ENCODE assay signal across 8 cellular contexts in genomic region chr15:74906450-74907276, GRCh38. TPM values are rescaled to one million over a fixed set of nuclear protein-coding genes. Genes with fewer than 3 reads are reported as not detected.
DNase-seq lines count a peak whose midpoint lies in the region; ATAC-seq and TF ChIP-seq lines count a peak whose summit lies in the region.

Gene FAM219B, minus strand, starts transcription at chr15:74906851. Its CDS starts 51 bp downstream, at chr15:74906800.

- DNase-seq in NCI-H1930 (lab: John Stamatoyannopoulos, UW), result peak; percentile 71 to 83
- DNase-seq in T1000 (lab: John Stamatoyannopoulos, UW), result peak; percentile 71
- peak; percentile 94 for DNase-seq in astrocyte of the hippocampus (ENCODE audit: low read depth, low spot score)
- peak; percentile 98 for DNase-seq in hepatocyte (ENCODE audit: low spot score)
- peak; percentile 90 for DNase-seq in retina

- peaks cover 17% of the 10 kb centered on the region for H3K4me1 ChIP-seq in hepatocyte (ENCODE audit: insufficient read depth)

- H3K9me3 ChIP-seq in hepatocyte (ENCODE audit: low read depth), result no peaks in the 10 kb centered on the region

- H3K9me2 ChIP-seq in hepatocyte (replicated peaks; ENCODE audit: insufficient read depth), result no peaks in the 10 kb centered on the region

- ATAC-seq in HG02852 (IDR thresholded peaks at IDR 0.05; ENCODE audit: unreplicated experiment) (peak; percentile 82), HG03378 (IDR thresholded peaks at IDR 0.05; ENCODE audit: unreplicated experiment) (no peak)

- WGBS in hepatocyte (ENCODE audit: low lambda C conversion rate, missing lambda C conversion rate), result under 1% methylated on average over 62 of the region's 76 CpGs

- no peak for TF ChIP-seq CTCF in hepatocyte (IDR thresholded peaks at IDR 0.05; ENCODE audit: poor library complexity)

- peak; percentile 95 for TF ChIP-seq POLR2A in GM15510 (IDR thresholded peaks at IDR 0.05; ENCODE audit: borderline replicate concordance, extremely low read depth, insufficient read length)

- H2AFZ ChIP-seq in hepatocyte, result peak within 1 kb of the TSS; percentile 64

- H3K27ac ChIP-seq in hepatocyte, result peak within 1 kb of the TSS; percentile 90

- H3K27me3 ChIP-seq in hepatocyte, result no peaks in the 10 kb centered on the region

- H4K20me1 ChIP-seq in hepatocyte (ENCODE audit: insufficient read depth, poor library complexity, severe bottlenecking), result no peaks in the 10 kb centered on the region

- H3K4me2 ChIP-seq in hepatocyte, result peak within 1 kb of the TSS; percentile 82

- peaks cover 25% of the 10 kb centered on the region for H3K79me2 ChIP-seq in hepatocyte

- peak within 1 kb of the TSS; percentile 51 for H3K4me3 ChIP-seq in hepatocyte

- peaks cover 8% of the 10 kb centered on the region for H3K36me3 ChIP-seq in hepatocyte (replicated peaks; ENCODE audit: insufficient read depth, low read depth)

RNA-seq across cellular contexts. Expression of gene FAM219B, which starts in this region (rescaled TPM):
- total RNA-seq in hepatocyte, result 36.9 and 45.9 TPM in 2 replicates
- polyA plus RNA-seq in hepatocyte, result 34.5 and 35.9 TPM in 2 replicates
